ENCODE assay signal across 24 cellular contexts in the genomic region with DNA sequence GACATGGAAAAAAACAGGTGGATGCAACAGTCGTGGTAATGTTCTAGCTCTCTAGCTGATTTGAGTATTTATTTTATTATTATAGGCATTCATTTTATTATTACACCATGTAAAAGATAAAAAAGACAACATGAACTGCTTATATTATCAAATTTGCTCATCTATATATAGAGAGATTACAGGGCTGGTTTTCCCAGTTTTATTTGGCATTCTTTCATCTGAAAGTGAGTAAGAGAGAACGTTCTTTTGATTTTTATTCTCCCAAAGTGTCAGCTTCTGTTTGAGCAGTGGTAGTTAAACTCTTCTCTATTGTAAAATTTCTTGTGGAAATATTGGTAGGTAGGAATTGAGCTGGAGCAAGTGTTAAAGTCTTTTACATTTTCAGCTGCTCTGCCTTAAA.
"Had no signal": no experiment of that assay in that cellular context is flagged by ENCODE, and none has a peak within 500 bp of the region (broad histone marks: within the 10 kb centered on the region; RNA-seq: fewer than 3 reads in every experiment).

No MANE protein-coding gene starts in this region.

- ATAC-seq: activated CD8-positive, alpha-beta memory T cell treated with anti-CD3 and anti-CD28 coated beads, Interleukin-2, amount 10 ng/mL, durations not matched to agents 7 days and 5 days; activated T-helper 17 cell treated with anti-CD3 and anti-CD28 coated beads, Interleukin-2, amount 50 U/mL, for 72 hours had no signal

- H3K4me1 ChIP-seq: Peyer's patch had no signal

- H3K4me3 ChIP-seq: Peyer's patch, SJCRH30 had no signal

- H3K27ac ChIP-seq: brain microvascular endothelial cell, Peyer's patch, RWPE1, SJCRH30 had no signal

- H3K36me3 Mint-ChIP-seq: activated CD8-positive, alpha-beta memory T cell treated with anti-CD3 and anti-CD28 coated beads, Interleukin-2, amount 10 ng/mL, durations not matched to agents 7 days and 5 days; activated naive CD8-positive, alpha-beta T cell had no signal

- H3K36me3 ChIP-seq: brain microvascular endothelial cell, Peyer's patch, SJCRH30 had no signal

- H3K9me3 ChIP-seq: Peyer's patch, SJCRH30, SK-N-SH had no signal

- H3K9me3 Mint-ChIP-seq: activated CD4-positive, alpha-beta T cell treated with anti-CD3 and anti-CD28 coated beads, Interleukin-2, amount 10 ng/mL, durations not matched to agents 24 days and 14 days; activated naive CD4-positive, alpha-beta T cell treated with anti-CD3 and anti-CD28 coated beads for 36 hours; activated T-cell treated with anti-CD3 and anti-CD28 coated beads, Interleukin-2, amount 50 U/mL, for 24 hours; activated T-helper 17 cell treated with anti-CD3 and anti-CD28 coated beads, Interleukin-2, amount 50 U/mL, for 72 hours had no signal

- H3K27me3 ChIP-seq: brain microvascular endothelial cell, Peyer's patch, SJCRH30 had no signal

- DNase-seq: activated CD4-positive, alpha-beta T cell treated with anti-CD3 and anti-CD28 coated beads, Interleukin-2, amount 10 ng/mL, durations not matched to agents 24 days and 14 days; activated CD4-positive, alpha-beta T cell treated with anti-CD3 and anti-CD28 coated beads, Interleukin-2, amount 50 U/mL, for 48 hours; activated CD4-positive, CD25-positive, alpha-beta regulatory T cell treated with anti-CD3 and anti-CD28 coated beads, Interleukin-2, amount 50 U/mL, for 72 hours; activated CD8-positive, alpha-beta memory T cell treated with anti-CD3 and anti-CD28 coated beads, Interleukin-2, amount 10 ng/mL, durations not matched to agents 7 days and 5 days; activated gamma-delta T cell; activated naive CD4-positive, alpha-beta T cell treated with anti-CD3 and anti-CD28 coated beads for 36 hours; activated T-cell treated with anti-CD3 and anti-CD28 coated beads, Interleukin-2, amount 50 U/mL, for 24 hours; amygdala; brain microvascular endothelial cell; NCI-H1105 treated with DMSO at 0.1 percent for 48 hours; NCI-H1436 treated with DMSO at 0.1 percent for 48 hours; NCI-H187; NCI-H2081; NCI-H510A treated with DMSO at 0.1 percent for 48 hours; NK-92 treated with Interleukin-12 subunit alpha and Interleukin-12 subunit beta, amount 100 ng/mL, for 24 hours; OCI-M1; Peyer's patch; Right ventricle myocardium superior; SJCRH30; SK-N-SH; T-helper 1 cell had no signal

- H3K27ac Mint-ChIP-seq: activated CD4-positive, alpha-beta T cell treated with anti-CD3 and anti-CD28 coated beads, Interleukin-2, amount 10 ng/mL, durations not matched to agents 24 days and 14 days; activated CD8-positive, alpha-beta memory T cell treated with anti-CD3 and anti-CD28 coated beads, Interleukin-2, amount 10 ng/mL, durations not matched to agents 7 days and 5 days; activated naive CD4-positive, alpha-beta T cell treated with anti-CD3 and anti-CD28 coated beads for 36 hours; activated naive CD8-positive, alpha-beta T cell; activated T-cell treated with anti-CD3 and anti-CD28 coated beads, Interleukin-2, amount 50 U/mL, for 24 hours; activated T-helper 17 cell treated with anti-CD3 and anti-CD28 coated beads, Interleukin-2, amount 50 U/mL, for 72 hours had no signal

- H3K4me3 Mint-ChIP-seq: activated CD4-positive, alpha-beta T cell treated with anti-CD3 and anti-CD28 coated beads, Interleukin-2, amount 10 ng/mL, durations not matched to agents 24 days and 14 days; activated CD8-positive, alpha-beta memory T cell treated with anti-CD3 and anti-CD28 coated beads, Interleukin-2, amount 10 ng/mL, durations not matched to agents 7 days and 5 days; activated naive CD4-positive, alpha-beta T cell treated with anti-CD3 and anti-CD28 coated beads for 36 hours; activated naive CD8-positive, alpha-beta T cell; activated T-cell treated with anti-CD3 and anti-CD28 coated beads, Interleukin-2, amount 50 U/mL, for 24 hours; activated T-helper 17 cell treated with anti-CD3 and anti-CD28 coated beads, Interleukin-2, amount 50 U/mL, for 72 hours had no signal

- H3K4me1 Mint-ChIP-seq: activated CD8-positive, alpha-beta memory T cell treated with anti-CD3 and anti-CD28 coated beads, Interleukin-2, amount 10 ng/mL, durations not matched to agents 7 days and 5 days had no signal
